ENCODE assay signal across 20 cellular contexts in the genomic region with DNA sequence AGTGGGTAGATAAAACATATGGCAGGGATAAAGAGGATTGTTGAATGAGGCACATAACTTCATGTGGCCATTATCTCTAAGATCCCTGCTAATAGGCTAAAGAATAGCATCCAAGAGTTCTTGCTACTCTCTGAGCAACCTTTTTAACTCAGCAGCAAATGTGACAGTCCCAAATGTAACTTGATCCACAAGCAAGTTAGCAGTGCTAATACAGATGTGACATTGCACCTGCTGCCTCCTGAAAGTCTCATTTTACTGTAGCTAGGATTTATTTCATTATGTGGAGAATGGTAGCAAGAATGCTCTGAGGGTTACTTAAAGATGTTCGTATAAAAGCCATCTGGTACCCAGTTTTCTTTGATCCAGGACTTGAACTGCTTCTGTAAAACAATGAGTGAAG. TPM values are rescaled to one million over a fixed set of nuclear protein-coding genes. Genes with fewer than 3 reads are reported as not detected.
DNase-seq lines count a peak whose midpoint lies in the region; ATAC-seq, FAIRE-seq and TF ChIP-seq lines count a peak whose summit lies in the region.
"Had no signal": no experiment of that assay in that cellular context is flagged by ENCODE, and none has a peak within 500 bp of the region (broad histone marks: within the 10 kb centered on the region; RNA-seq: fewer than 3 reads in every experiment).

No MANE protein-coding gene starts in this region.

- ATAC-seq in HG03039 (IDR thresholded peaks at IDR 0.05; ENCODE audit: unreplicated experiment): no peak
- ATAC-seq: GM12878 had no signal

- DNase-seq in NCI-H2107 treated with DMSO at 0.1 percent for 48 hours (lab: John Stamatoyannopoulos, UW; ENCODE audit: unreplicated experiment): peak; percentile 1
- no peak for DNase-seq in NCI-H2107 (lab: John Stamatoyannopoulos, UW)
- DNase-seq in H54 (ENCODE audit: insufficient read length, low spot score): no peak
- peak; percentile 92 to 100 for DNase-seq in NCI-H524 (lab: John Stamatoyannopoulos, UW)
- DNase-seq in left kidney (ENCODE audit: low read depth, low spot score): peak; percentile 74
- no peak for DNase-seq in chondrocyte (ENCODE audit: low spot score)
- no peak for DNase-seq in HFFc6
- DNase-seq: CD4-positive, alpha-beta memory T cell; GDM1; HCEC 1CT; KBM-7; MV-4-11; NCI-H187 treated with DMSO at 0.1 percent for 48 hours; NCI-H2227 treated with DMSO at 0.1 percent for 48 hours; SIG-M5 had no signal

- TF ChIP-seq POLR2A in H54 (IDR thresholded peaks at IDR 0.05; ENCODE audit: low read depth, low read length): no peak

- H3K4me1 Mint-ChIP-seq in chondrocyte (ENCODE audit: low read depth): no peaks in the 10 kb centered on the region
- H3K4me1 Mint-ChIP-seq in HFFc6 (ENCODE audit: low read depth): no peaks in the 10 kb centered on the region
- H3K4me1 Mint-ChIP-seq: CD4-positive, alpha-beta memory T cell had no signal

- TF ChIP-seq CTCF in chondrocyte (IDR thresholded peaks at IDR 0.05) (no peak), HFFc6 (IDR thresholded peaks at IDR 0.05) (no peak)

- H3K36me3 Mint-ChIP-seq in chondrocyte (ENCODE audit: low read depth) (no peaks in the 10 kb centered on the region), HFFc6 (ENCODE audit: low read depth) (peaks cover 5% of the 10 kb centered on the region)
- H3K36me3 Mint-ChIP-seq: CD4-positive, alpha-beta memory T cell had no signal

- H3K27ac Mint-ChIP-seq in chondrocyte (ENCODE audit: unreplicated experiment) (no peak overlapping the region), HFFc6 (no peak overlapping the region)
- H3K27ac Mint-ChIP-seq: CD4-positive, alpha-beta memory T cell; T-helper 1 cell treated with Interleukin-12 subunit alpha and Interleukin-12 subunit beta and Interleukin-4 antibody, amounts not matched to agents 30 μg/mL and 1 μg/mL, for 36 hours had no signal

- no peak overlapping the region for H3K4me3 Mint-ChIP-seq in chondrocyte (ENCODE audit: unreplicated experiment)
- H3K4me3 Mint-ChIP-seq in HFFc6: no peak overlapping the region
- H3K4me3 Mint-ChIP-seq: CD4-positive, alpha-beta memory T cell; T-helper 1 cell treated with Interleukin-12 subunit alpha and Interleukin-12 subunit beta and Interleukin-4 antibody, amounts not matched to agents 30 μg/mL and 1 μg/mL, for 36 hours had no signal

- H3K9me3 Mint-ChIP-seq in chondrocyte (ENCODE audit: low read depth) (no peaks in the 10 kb centered on the region), HFFc6 (peaks cover 25% of the 10 kb centered on the region)

- peaks cover 2% of the 10 kb centered on the region for H3K27me3 Mint-ChIP-seq in chondrocyte (ENCODE audit: low read depth)
- H3K27me3 Mint-ChIP-seq in HFFc6 (ENCODE audit: insufficient read depth): no peaks in the 10 kb centered on the region
- H3K27me3 Mint-ChIP-seq: CD4-positive, alpha-beta memory T cell had no signal

- peak; percentile 62 for FAIRE-seq in H54 (lab: Jason Lieb, UNC)
- FAIRE-seq: GM12878, GM18507, RCC 7860 had no signal

RNA-seq across cellular contexts. Expression of a gene that starts 45.9 kb away (rescaled TPM):
- total RNA-seq in chondrocyte: not detected in 3 replicates
- under 1 TPM; 0.10 to 0.71 (median 0.17) TPM for total RNA-seq in HFFc6 (2021; fragmentation: NEBNext Ultra II Directional; extraction: Animal tissue kit (Norgen Biotek cat#: 25700))
- total RNA-seq: CD4-positive, alpha-beta memory T cell; GM12878 had no signal

Comparison
In these comparisons a context has a peak if more than half of its experiments do, and no peak if none do; other contexts are left out.
1. DNase-seq: peak in NCI-H2107 treated with DMSO at 0.1 percent for 48 hours (single experiment), NCI-H524 (2 of 2) and left kidney (single experiment); none in NCI-H2107 (single experiment), H54 (single experiment), chondrocyte (single experiment) and HFFc6 (single experiment).